Comparison of ENCODE assay signal across 29 cellular contexts in the genomic region with DNA sequence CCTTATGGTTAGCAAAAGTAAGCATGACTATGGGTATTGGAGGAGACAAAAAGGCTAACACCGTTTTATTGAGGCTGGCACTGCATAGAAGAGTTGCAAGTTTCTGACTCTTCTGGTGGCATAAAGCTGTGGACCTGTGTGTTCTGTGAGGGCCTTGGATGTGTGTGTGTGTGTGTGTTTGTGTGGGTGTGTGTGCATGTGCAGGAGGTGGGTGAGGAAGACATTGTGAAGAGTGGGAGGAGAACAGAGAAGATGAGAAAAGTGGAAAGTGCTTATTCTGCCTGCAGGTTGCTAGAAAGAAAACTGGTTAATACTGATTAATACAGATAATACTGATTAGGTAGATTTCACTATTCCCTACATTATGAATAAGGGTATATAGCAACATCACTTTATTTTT. TPM values are rescaled to one million over a fixed set of nuclear protein-coding genes. Genes with fewer than 3 reads are reported as not detected.
"Had no signal": no experiment of that assay in that cellular context is flagged by ENCODE, and none has a peak within 500 bp of the region (broad histone marks: within the 10 kb centered on the region; RNA-seq: fewer than 3 reads in every experiment).

No MANE protein-coding gene starts in this region.

- DNase-seq: colonic mucosa; cortex of kidney; effector CD8-positive, alpha-beta T cell; effector memory CD8-positive, alpha-beta T cell; endodermal cell; erythroblast; esophagus squamous epithelium; foreskin fibroblast; foreskin melanocyte; gastrocnemius medialis; glutamatergic neuron; heart right ventricle; hippocampal formation; left cardiac atrium; left lung; left ventricle myocardium superior; lower lobe of right lung; mesenchymal stem cell; mucosa of descending colon; naive B cell had no signal

- H3K9me3 ChIP-seq: colonic mucosa, esophagus squamous epithelium, gastrocnemius medialis, heart right ventricle, left lung, lower lobe of right lung, mucosa of descending colon had no signal

- H3K4me3 ChIP-seq: colonic mucosa, esophagus squamous epithelium, gastrocnemius medialis, heart right ventricle, left lung, lower lobe of right lung, mucosa of descending colon had no signal

- FAIRE-seq: endometrium, islet of Langerhans, keratinocyte had no signal

- H3K27me3 Mint-ChIP-seq: dendritic cell treated with granulocyte-macrophage colony-stimulating factor and Interleukin-4, amounts not matched to agents 40 ng/mL and 50 ng/mL, for 4 days had no signal

- H3K4me3 Mint-ChIP-seq: dendritic cell treated with granulocyte-macrophage colony-stimulating factor and Interleukin-4, amounts not matched to agents 40 ng/mL and 50 ng/mL, for 4 days; effector memory CD8-positive, alpha-beta T cell; endodermal cell; mesothelial cell of epicardium; naive B cell had no signal

- H3K27ac Mint-ChIP-seq: dendritic cell treated with granulocyte-macrophage colony-stimulating factor and Interleukin-4, amounts not matched to agents 40 ng/mL and 50 ng/mL, for 4 days; effector memory CD8-positive, alpha-beta T cell; endodermal cell; mesothelial cell of epicardium; naive B cell had no signal

- H3K36me3 ChIP-seq: colonic mucosa, gastrocnemius medialis had no signal

- H3K4me1 ChIP-seq: colonic mucosa, esophagus squamous epithelium, gastrocnemius medialis, heart right ventricle, left lung, lower lobe of right lung had no signal

- H3K27me3 ChIP-seq: colonic mucosa, esophagus squamous epithelium, gastrocnemius medialis, heart right ventricle, left lung had no signal

- H3K9me3 Mint-ChIP-seq: dendritic cell treated with granulocyte-macrophage colony-stimulating factor and Interleukin-4, amounts not matched to agents 40 ng/mL and 50 ng/mL, for 4 days; effector memory CD8-positive, alpha-beta T cell; endodermal cell; mesothelial cell of epicardium; naive B cell had no signal

- H3K27ac ChIP-seq: colonic mucosa, epithelial cell of prostate, esophagus squamous epithelium, gastrocnemius medialis, heart right ventricle, left lung, lower lobe of right lung had no signal

- ATAC-seq: effector memory CD8-positive, alpha-beta T cell; esophagus mucosa; gastrocnemius medialis; heart right ventricle; left cardiac atrium; left lung; left ventricle myocardium superior; lower lobe of right lung; mucosa of descending colon had no signal

- H3K4me1 Mint-ChIP-seq: mesothelial cell of epicardium, naive B cell had no signal

RNA-seq across cellular contexts. Expression of a gene that starts 12.6 kb away (rescaled TPM):
- total RNA-seq: dermis microvascular lymphatic vessel endothelial cell, lung microvascular endothelial cell had no signal
